In genomic region chr4:174631901-174632758, GRCh38 we compare ENCODE assay signal across 8 cellular contexts.
DNase-seq lines count a peak whose midpoint lies in the region; ATAC-seq, FAIRE-seq and TF ChIP-seq lines count a peak whose summit lies in the region.

No MANE protein-coding gene starts in this region.

- BruUV-seq in K562 (replicated peaks; lab: Mats Ljungman, UMichigan) = no TSS peak

- H3K9me1 ChIP-seq in K562 (ENCODE audit: control insufficient read depth, insufficient read depth, low read length) = no peaks in the 10 kb centered on the region

- no peak overlapping the region for H3K4me3 Mint-ChIP-seq in stimulated activated effector memory CD8-positive, alpha-beta T cell treated with anti-CD3 and anti-CD28 coated beads, Interleukin-12 subunit alpha, Interleukin-12 subunit beta, amount 100 ng/mL, for 72 hours

- H3K27ac ChIP-seq in 22Rv1 (peak overlapping the region; percentile 40), K562 (ENCODE audit: extremely low read depth, low read depth, low read length) (no peak overlapping the region)

- TF ChIP-seq CTCF in 22Rv1 (IDR thresholded peaks at IDR 0.05) = peak; percentile 71
- peak; percentile 48 to 83 (median 58); a peak in 5 of 6 replicates for TF ChIP-seq CTCF in K562 (IDR thresholded peaks at IDR 0.05 in 2 of 3, conservative IDR thresholded peaks at IDR 0.05 in 1 of 3; ENCODE audit: insufficient read depth in 2 of 3, low read depth in 1 of 3, low read length in 3 of 3)

- no peak overlapping the region for H3K4me2 ChIP-seq in K562 (ENCODE audit: insufficient read depth, low read length)

- 33% methylated on average over 2 of the region's 2 CpGs for WGBS in K562 (ENCODE audit: insufficient coverage, low coverage, missing lambda C conversion rate)

- H3K4me1 ChIP-seq in K562 (replicated peaks in 1 of 2; ENCODE audit: control insufficient read depth in 2 of 2, insufficient read depth in 2 of 2, low read length in 2 of 2) = no peaks in the 10 kb centered on the region

- no peak for TF ChIP-seq POLR2A in K562 (conservative IDR thresholded peaks at IDR 0.05)

- no peaks in the 10 kb centered on the region for H4K20me1 ChIP-seq in K562 (replicated peaks; ENCODE audit: control insufficient read depth, insufficient read depth, low read length)

- H3K27me3 ChIP-seq in K562 (ENCODE audit: control insufficient read depth in 2 of 2, insufficient read depth in 2 of 2, low read length in 2 of 2) = no peaks in the 10 kb centered on the region

- no peaks in the 10 kb centered on the region for H3K36me3 Mint-ChIP-seq in stimulated activated effector memory CD8-positive, alpha-beta T cell treated with anti-CD3 and anti-CD28 coated beads, Interleukin-12 subunit alpha, Interleukin-12 subunit beta, amount 100 ng/mL, for 72 hours

- H3K36me3 ChIP-seq in K562 (ENCODE audit: control insufficient read depth, insufficient read depth, low read length) = no peaks in the 10 kb centered on the region

- intact Hi-C loops in K562 (cut with micrococcal nuclease) = loop anchor here (1.0 to 5.0 kb wide), 3 partner anchors 82 to 267 kb away; partner anchors contain the start of gene HPGD

- H3K4me1 Mint-ChIP-seq in stimulated activated effector memory CD8-positive, alpha-beta T cell treated with anti-CD3 and anti-CD28 coated beads, Interleukin-12 subunit alpha, Interleukin-12 subunit beta, amount 100 ng/mL, for 72 hours = no peaks in the 10 kb centered on the region

- H3K27ac Mint-ChIP-seq in stimulated activated effector memory CD8-positive, alpha-beta T cell treated with anti-CD3 and anti-CD28 coated beads, Interleukin-12 subunit alpha, Interleukin-12 subunit beta, amount 100 ng/mL, for 72 hours = no peak overlapping the region

- in situ Hi-C loops in K562 (cut with MboI) = loop anchor here (10.0 kb wide), 1 partner anchor 267 kb away; no protein-coding TSS in a partner anchor

- DNase-seq in GM04504 (ENCODE audit: low read depth) = peak; percentile 17
- DNase-seq in NCI-H2029 treated with DMSO at 0.1 percent for 48 hours (lab: John Stamatoyannopoulos, UW) = peak; percentile 52
- DNase-seq in K562 (ENCODE audit: extremely low read depth in 1 of 4, low spot score in 3 of 4) = peak; percentile 24 to 71 (median 32)
- DNase-seq in left kidney (ENCODE audit: low read depth, low spot score) = peak; percentile 75
- no peak for DNase-seq in NCI-H128 (lab: John Stamatoyannopoulos, UW; ENCODE audit: unreplicated experiment)
- no peak for DNase-seq in stimulated activated effector memory CD8-positive, alpha-beta T cell treated with anti-CD3 and anti-CD28 coated beads, Interleukin-12 subunit alpha, Interleukin-12 subunit beta, amount 100 ng/mL, for 72 hours (ENCODE audit: low spot score in 2 of 2)

- peak; percentile 52 for FAIRE-seq in K562 (lab: Jason Lieb, UNC)

- H3K79me2 ChIP-seq in K562 (ENCODE audit: control insufficient read depth, insufficient read depth, low read length) = no peaks in the 10 kb centered on the region

- CTCF ChIA-PET in K562 (lab: Yijun Ruan, JAX; ENCODE audit: low intra/inter-chr PET ratio) = interaction anchor here (1.1 to 3.3 kb wide), 2 partner anchors 82 to 267 kb away, joined by 5 to 27 read pairs; no protein-coding TSS in a partner anchor

- TF ChIP-seq RAD21 in K562 (CRISPR knock-in tag; conservative IDR thresholded peaks at IDR 0.05 in 1 of 2, IDR thresholded peaks at IDR 0.05 in 1 of 2) = peak; percentile 86 to 92

- peak overlapping the region; percentile 15 for H2AFZ ChIP-seq in K562 (ENCODE audit: low read depth, low read length)

- TF ChIP-seq EP300 in K562 (IDR thresholded peaks at IDR 0.05; ENCODE audit: low read length) = no peak

- no peak overlapping the region for H3K4me3 ChIP-seq in K562

- H3K9me3 Mint-ChIP-seq in stimulated activated effector memory CD8-positive, alpha-beta T cell treated with anti-CD3 and anti-CD28 coated beads, Interleukin-12 subunit alpha, Interleukin-12 subunit beta, amount 100 ng/mL, for 72 hours = no peaks in the 10 kb centered on the region

- H3K9ac ChIP-seq in K562 (ENCODE audit: insufficient read depth in 1 of 2, low read depth in 2 of 2, low read length in 2 of 2) = no peak overlapping the region

- H3K9me3 ChIP-seq in K562 (replicated peaks; ENCODE audit: control insufficient read depth, insufficient read depth, low read depth, low read length) = no peaks in the 10 kb centered on the region

- POLR2A ChIA-PET in K562 (lab: Yijun Ruan, JAX) = interaction anchor here (0.5 to 0.8 kb wide), 2 partner anchors 14 to 62 kb away, joined by 3 read pairs; no protein-coding TSS in a partner anchor

- ATAC-seq in HG02642 (IDR thresholded peaks at IDR 0.05; ENCODE audit: poor library complexity, unreplicated experiment) (peak; percentile 75), K562 (peak; percentile 90)
- ATAC-seq in stimulated activated effector memory CD8-positive, alpha-beta T cell treated with anti-CD3 and anti-CD28 coated beads, Interleukin-12 subunit alpha, Interleukin-12 subunit beta, amount 100 ng/mL, for 72 hours = no peak

TF ChIP-seq in K562, 482 proteins besides CTCF, POLR2A, EP300 and RAD21 (continues in another document):
- TF ChIP-seq KLF16 (IDR thresholded peaks at IDR 0.05) (peak; percentile 29; the same call in 1 of the 2 replicates), ILF3 (IDR thresholded peaks at IDR 0.05; ENCODE audit: borderline replicate concordance) (no peak), L3MBTL2 (IDR thresholded peaks at IDR 0.05) (0 out of 2 replicates have a peak, but pooled peaks have one; percentile 11), CC2D1A (IDR thresholded peaks at IDR 0.05) (peak; percentile 69; the same call in 1 of the 2 replicates), ZNF384 (IDR thresholded peaks at IDR 0.05; ENCODE audit: low read depth, low read length) (peak; percentile 87), EP400 (IDR thresholded peaks at IDR 0.05) (no peak), CBFA2T2 (conservative IDR thresholded peaks at IDR 0.05) (no peak), FOXM1 (IDR thresholded peaks at IDR 0.05; ENCODE audit: low read depth) (0 out of 2 replicates have a peak, but pooled peaks have one; percentile 35), FOXM1 (CRISPR knock-in tag; IDR thresholded peaks at IDR 0.05; ENCODE audit: low read depth) (no peak)
- TF ChIP-seq, protein P1, sequence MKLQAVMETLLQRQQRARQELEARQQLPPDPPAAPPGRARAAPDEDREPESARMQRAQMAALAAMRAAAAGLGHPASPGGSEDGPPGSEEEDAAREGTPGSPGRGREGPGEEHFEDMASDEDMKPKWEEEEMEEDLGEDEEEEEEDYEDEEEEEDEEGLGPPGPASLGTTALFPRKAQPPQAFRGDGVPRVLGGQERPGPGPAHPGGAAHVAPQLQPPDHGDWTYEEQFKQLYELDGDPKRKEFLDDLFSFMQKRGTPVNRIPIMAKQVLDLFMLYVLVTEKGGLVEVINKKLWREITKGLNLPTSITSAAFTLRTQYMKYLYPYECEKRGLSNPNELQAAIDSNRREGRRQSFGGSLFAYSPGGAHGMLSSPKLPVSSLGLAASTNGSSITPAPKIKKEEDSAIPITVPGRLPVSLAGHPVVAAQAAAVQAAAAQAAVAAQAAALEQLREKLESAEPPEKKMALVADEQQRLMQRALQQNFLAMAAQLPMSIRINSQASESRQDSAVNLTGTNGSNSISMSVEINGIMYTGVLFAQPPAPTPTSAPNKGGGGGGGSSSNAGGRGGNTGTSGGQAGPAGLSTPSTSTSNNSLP (IDR thresholded peaks at IDR 0.05; ENCODE audit: borderline replicate concordance, low read depth, low read length) = peak; percentile 82; the same call in 1 of the 2 replicates
- TF ChIP-seq, protein P2, sequence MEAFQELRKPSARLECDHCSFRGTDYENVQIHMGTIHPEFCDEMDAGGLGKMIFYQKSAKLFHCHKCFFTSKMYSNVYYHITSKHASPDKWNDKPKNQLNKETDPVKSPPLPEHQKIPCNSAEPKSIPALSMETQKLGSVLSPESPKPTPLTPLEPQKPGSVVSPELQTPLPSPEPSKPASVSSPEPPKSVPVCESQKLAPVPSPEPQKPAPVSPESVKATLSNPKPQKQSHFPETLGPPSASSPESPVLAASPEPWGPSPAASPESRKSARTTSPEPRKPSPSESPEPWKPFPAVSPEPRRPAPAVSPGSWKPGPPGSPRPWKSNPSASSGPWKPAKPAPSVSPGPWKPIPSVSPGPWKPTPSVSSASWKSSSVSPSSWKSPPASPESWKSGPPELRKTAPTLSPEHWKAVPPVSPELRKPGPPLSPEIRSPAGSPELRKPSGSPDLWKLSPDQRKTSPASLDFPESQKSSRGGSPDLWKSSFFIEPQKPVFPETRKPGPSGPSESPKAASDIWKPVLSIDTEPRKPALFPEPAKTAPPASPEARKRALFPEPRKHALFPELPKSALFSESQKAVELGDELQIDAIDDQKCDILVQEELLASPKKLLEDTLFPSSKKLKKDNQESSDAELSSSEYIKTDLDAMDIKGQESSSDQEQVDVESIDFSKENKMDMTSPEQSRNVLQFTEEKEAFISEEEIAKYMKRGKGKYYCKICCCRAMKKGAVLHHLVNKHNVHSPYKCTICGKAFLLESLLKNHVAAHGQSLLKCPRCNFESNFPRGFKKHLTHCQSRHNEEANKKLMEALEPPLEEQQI (IDR thresholded peaks at IDR 0.05) = 0 out of 2 replicates have a peak, but pooled peaks have one; percentile 40
- TF ChIP-seq, protein P3, sequence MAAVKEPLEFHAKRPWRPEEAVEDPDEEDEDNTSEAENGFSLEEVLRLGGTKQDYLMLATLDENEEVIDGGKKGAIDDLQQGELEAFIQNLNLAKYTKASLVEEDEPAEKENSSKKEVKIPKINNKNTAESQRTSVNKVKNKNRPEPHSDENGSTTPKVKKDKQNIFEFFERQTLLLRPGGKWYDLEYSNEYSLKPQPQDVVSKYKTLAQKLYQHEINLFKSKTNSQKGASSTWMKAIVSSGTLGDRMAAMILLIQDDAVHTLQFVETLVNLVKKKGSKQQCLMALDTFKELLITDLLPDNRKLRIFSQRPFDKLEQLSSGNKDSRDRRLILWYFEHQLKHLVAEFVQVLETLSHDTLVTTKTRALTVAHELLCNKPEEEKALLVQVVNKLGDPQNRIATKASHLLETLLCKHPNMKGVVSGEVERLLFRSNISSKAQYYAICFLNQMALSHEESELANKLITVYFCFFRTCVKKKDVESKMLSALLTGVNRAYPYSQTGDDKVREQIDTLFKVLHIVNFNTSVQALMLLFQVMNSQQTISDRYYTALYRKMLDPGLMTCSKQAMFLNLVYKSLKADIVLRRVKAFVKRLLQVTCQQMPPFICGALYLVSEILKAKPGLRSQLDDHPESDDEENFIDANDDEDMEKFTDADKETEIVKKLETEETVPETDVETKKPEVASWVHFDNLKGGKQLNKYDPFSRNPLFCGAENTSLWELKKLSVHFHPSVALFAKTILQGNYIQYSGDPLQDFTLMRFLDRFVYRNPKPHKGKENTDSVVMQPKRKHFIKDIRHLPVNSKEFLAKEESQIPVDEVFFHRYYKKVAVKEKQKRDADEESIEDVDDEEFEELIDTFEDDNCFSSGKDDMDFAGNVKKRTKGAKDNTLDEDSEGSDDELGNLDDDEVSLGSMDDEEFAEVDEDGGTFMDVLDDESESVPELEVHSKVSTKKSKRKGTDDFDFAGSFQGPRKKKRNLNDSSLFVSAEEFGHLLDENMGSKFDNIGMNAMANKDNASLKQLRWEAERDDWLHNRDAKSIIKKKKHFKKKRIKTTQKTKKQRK (IDR thresholded peaks at IDR 0.05; ENCODE audit: borderline replicate concordance, low read depth, low read length) = no peak

Comparison
In these comparisons a context has a peak if more than half of its experiments do, and no peak if none do; other contexts are left out.
1. DNase-seq: peak in GM04504 (single experiment), NCI-H2029 treated with DMSO at 0.1 percent for 48 hours (single experiment), K562 (4 of 4) and left kidney (single experiment); none in NCI-H128 (single experiment) and stimulated activated effector memory CD8-positive, alpha-beta T cell treated with anti-CD3 and anti-CD28 coated beads, Interleukin-12 subunit alpha, Interleukin-12 subunit beta, amount 100 ng/mL, for 72 hours (0 of 2).